8 cellular contexts compared by ENCODE assay signal in genomic region chr2:24456610-24457556, GRCh38. TPM values are rescaled to one million over a fixed set of nuclear protein-coding genes. Genes with fewer than 3 reads are reported as not detected.
DNase-seq lines count a peak whose midpoint lies in the region; ATAC-seq and TF ChIP-seq lines count a peak whose summit lies in the region.

No MANE protein-coding gene starts in this region.

- H3K27ac ChIP-seq in Peyer's patch (no peak overlapping the region), esophagus squamous epithelium (peak overlapping the region in 3 of 4 donors; percentile 27 to 76 (median 39)), rectal smooth muscle tissue (ENCODE audit: low read depth, low read length) (peak overlapping the region; percentile 19)

- no peaks in the 10 kb centered on the region for H3K9me3 ChIP-seq in Peyer's patch
- H3K9me3 ChIP-seq in esophagus squamous epithelium = no peaks in the 10 kb centered on the region

- DNase-seq in EH (ENCODE audit: low read depth) = peak; percentile 86
- DNase-seq in Peyer's patch = peak in 2 of 3 donors; percentile 24 to 69
- DNase-seq in esophagus squamous epithelium (lab: John Stamatoyannopoulos, UW) = no peak
- no peak for DNase-seq in GM13976 (ENCODE audit: low spot score)
- no peak for DNase-seq in NCI-H526 (lab: John Stamatoyannopoulos, UW)
- no peak for DNase-seq in type B pancreatic cell (ENCODE audit: extremely low spot score, unreplicated experiment)

- in situ Hi-C loops in GM13976 (cut with MboI; ENCODE audit: low sequenced_read_pairs, unreplicated experiment) = no loop called here

- no peaks in the 10 kb centered on the region for H3K36me3 ChIP-seq in Peyer's patch
- H3K36me3 ChIP-seq in esophagus squamous epithelium = no peaks in the 10 kb centered on the region
- H3K36me3 ChIP-seq in rectal smooth muscle tissue (ENCODE audit: control insufficient read depth, insufficient read depth, low read length) = no peaks in the 10 kb centered on the region

- H3K4me3 Mint-ChIP-seq in type B pancreatic cell = no peak overlapping the region

- H3K4me1 ChIP-seq in Peyer's patch (no peaks in the 10 kb centered on the region), esophagus squamous epithelium (peaks cover 15 to 35% (median 21%) of the 10 kb centered on the region in 3 donors), rectal smooth muscle tissue (ENCODE audit: control insufficient read depth, insufficient read depth, low read length) (peaks cover 3% of the 10 kb centered on the region)

- TF ChIP-seq CTCF in Peyer's patch (IDR thresholded peaks at IDR 0.05) (no peak), esophagus squamous epithelium (IDR thresholded peaks at IDR 0.05) (no peak), GM13976 (IDR thresholded peaks at IDR 0.05; ENCODE audit: borderline replicate concordance, control extremely low read depth, extremely low read depth, insufficient read depth, missing control alignments) (no peak), type B pancreatic cell (conservative IDR thresholded peaks at IDR 0.05) (no peak)

- ATAC-seq in HG03378 (IDR thresholded peaks at IDR 0.05; ENCODE audit: unreplicated experiment) = no peak

- no peaks in the 10 kb centered on the region for H3K27me3 ChIP-seq in Peyer's patch
- no peaks in the 10 kb centered on the region for H3K27me3 ChIP-seq in esophagus squamous epithelium
- no peaks in the 10 kb centered on the region for H3K27me3 ChIP-seq in rectal smooth muscle tissue (ENCODE audit: control insufficient read depth, insufficient read depth, low read length)

- peaks cover 9% of the 10 kb centered on the region for H3K27me3 Mint-ChIP-seq in type B pancreatic cell

- no peak for TF ChIP-seq POLR2A in Peyer's patch (IDR thresholded peaks at IDR 0.05)
- no peak for TF ChIP-seq POLR2A in esophagus squamous epithelium (IDR thresholded peaks at IDR 0.05)

- H3K4me3 ChIP-seq in Peyer's patch (no peak overlapping the region), esophagus squamous epithelium (no peak overlapping the region), rectal smooth muscle tissue (ENCODE audit: low read length) (no peak overlapping the region)

- peaks cover 10% of the 10 kb centered on the region for H3K4me1 Mint-ChIP-seq in type B pancreatic cell (ENCODE audit: unreplicated experiment)

- H3K36me3 Mint-ChIP-seq in type B pancreatic cell = no peaks in the 10 kb centered on the region

- no peaks in the 10 kb centered on the region for H3K9me3 Mint-ChIP-seq in type B pancreatic cell

- WGBS in esophagus squamous epithelium, 2 donors = 28 to 40% methylated on average over 7 to 8 of the region's 8 CpGs

- no peak overlapping the region for H3K9ac ChIP-seq in rectal smooth muscle tissue (ENCODE audit: low read length)

- intact Hi-C loops in esophagus squamous epithelium (cut with DNase I) = no loop called here

- no peak overlapping the region for H3K27ac Mint-ChIP-seq in type B pancreatic cell

RNA-seq across cellular contexts. Expression of gene NCOA1, which starts 34.2 kb away (rescaled TPM):
- total RNA-seq in Peyer's patch = 10 to 100 TPM; 41.3 to 69.6 (median 54.8) TPM
- 10 to 100 TPM; 21.3 to 45.4 (median 32.9) TPM for total RNA-seq in esophagus squamous epithelium
- total RNA-seq in type B pancreatic cell (ENCODE audit: low replicate concordance) = 18.1 and 23.8 TPM in 2 replicates

Comparison
In these comparisons a context has a peak if more than half of its experiments do, and no peak if none do; other contexts are left out.
1. DNase-seq: peak in EH (single experiment) and Peyer's patch (2 of 3); none in esophagus squamous epithelium (single experiment), GM13976 (single experiment), NCI-H526 (0 of 2) and type B pancreatic cell (single experiment).
2. H3K27ac ChIP-seq: peak in esophagus squamous epithelium (3 of 4) and rectal smooth muscle tissue (single experiment); none in Peyer's patch (0 of 4).